In the genomic region with DNA sequence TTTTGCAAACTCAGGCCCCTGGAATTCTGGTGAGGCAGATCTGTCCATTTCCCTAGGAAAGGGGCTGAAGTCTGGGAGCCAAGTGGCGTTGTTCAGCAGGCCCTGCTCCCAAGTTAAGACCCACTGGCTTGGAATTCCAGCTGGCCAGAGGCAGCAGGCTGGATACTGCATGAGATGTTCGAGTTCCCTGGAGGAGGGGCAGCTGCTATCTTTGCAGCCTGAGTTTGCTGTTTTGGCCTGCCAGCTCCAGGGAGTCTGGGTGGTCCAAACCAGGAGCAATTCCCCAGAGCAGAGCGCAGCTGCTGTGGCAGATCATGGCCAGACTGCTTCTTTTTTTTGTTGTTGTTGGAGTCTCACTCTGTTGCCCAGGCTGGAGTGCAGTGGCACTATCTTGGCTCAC, we compare ENCODE assay signal across 1 cellular context.
TF ChIP-seq lines count a peak whose summit lies in the region.

No MANE protein-coding gene starts in this region.

TF ChIP-seq in H1, 55 proteins besides CTCF, POLR2A, EP300 and RAD21:
- TF ChIP-seq JUN (IDR thresholded peaks at IDR 0.05; ENCODE audit: low read depth, low read length) (no peak), CHD1 (IDR thresholded peaks at IDR 0.05; ENCODE audit: low read depth, low read length) (no peak), HDAC6 (IDR thresholded peaks at IDR 0.05; ENCODE audit: low read depth, low read length) (no peak), CBX5 (IDR thresholded peaks at IDR 0.05; ENCODE audit: low read depth, low read length) (no peak), BRCA1 (IDR thresholded peaks at IDR 0.05; ENCODE audit: low read depth, low read length) (no peak), SRF (IDR thresholded peaks at IDR 0.05; ENCODE audit: low read depth, low read length) (no peak), SIN3A (conservative IDR thresholded peaks at IDR 0.05 in 1 of 2, IDR thresholded peaks at IDR 0.05 in 1 of 2; ENCODE audit: low read depth in 1 of 2, low read length in 2 of 2) (no peak), RFX5 (IDR thresholded peaks at IDR 0.05; ENCODE audit: borderline replicate concordance, low read depth, low read length) (no peak), TCF12 (IDR thresholded peaks at IDR 0.05; ENCODE audit: low read depth, low read length) (no peak), BACH1 (IDR thresholded peaks at IDR 0.05; ENCODE audit: low read length) (no peak), TBP (IDR thresholded peaks at IDR 0.05; ENCODE audit: low read depth, low read length) (no peak), TEAD4 (IDR thresholded peaks at IDR 0.05; ENCODE audit: low read depth, low read length) (no peak), PHF8 (conservative IDR thresholded peaks at IDR 0.05; ENCODE audit: low read depth, low read length) (no peak), SP2 (IDR thresholded peaks at IDR 0.05; ENCODE audit: low read length) (no peak), RBBP5 (IDR thresholded peaks at IDR 0.05; ENCODE audit: borderline replicate concordance, low read depth, low read length) (no peak), GABPA (IDR thresholded peaks at IDR 0.05; ENCODE audit: borderline replicate concordance, insufficient read depth, low read length) (no peak), SAP30 (IDR thresholded peaks at IDR 0.05; ENCODE audit: insufficient read depth, insufficient replicate concordance, low read length) (no peak), NRF1 (IDR thresholded peaks at IDR 0.05; ENCODE audit: low read depth, low read length) (no peak)
- TF ChIP-seq, protein P1, sequence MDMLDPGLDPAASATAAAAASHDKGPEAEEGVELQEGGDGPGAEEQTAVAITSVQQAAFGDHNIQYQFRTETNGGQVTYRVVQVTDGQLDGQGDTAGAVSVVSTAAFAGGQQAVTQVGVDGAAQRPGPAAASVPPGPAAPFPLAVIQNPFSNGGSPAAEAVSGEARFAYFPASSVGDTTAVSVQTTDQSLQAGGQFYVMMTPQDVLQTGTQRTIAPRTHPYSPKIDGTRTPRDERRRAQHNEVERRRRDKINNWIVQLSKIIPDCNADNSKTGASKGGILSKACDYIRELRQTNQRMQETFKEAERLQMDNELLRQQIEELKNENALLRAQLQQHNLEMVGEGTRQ (IDR thresholded peaks at IDR 0.05; ENCODE audit: low read length) = no peak
- TF ChIP-seq, protein P2, sequence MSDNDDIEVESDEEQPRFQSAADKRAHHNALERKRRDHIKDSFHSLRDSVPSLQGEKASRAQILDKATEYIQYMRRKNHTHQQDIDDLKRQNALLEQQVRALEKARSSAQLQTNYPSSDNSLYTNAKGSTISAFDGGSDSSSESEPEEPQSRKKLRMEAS (IDR thresholded peaks at IDR 0.05) = no peak
TF ChIP-seq in H1: peak in this region for 0.
